In genomic region chr17:45857977-45858708, GRCh38 we compare ENCODE assay signal across 11 cellular contexts. TPM values are rescaled to one million over a fixed set of nuclear protein-coding genes. Genes with fewer than 3 reads are reported as not detected.
A peak's percentile ranks its signal among the peaks of the same experiment; 100 is the strongest.
DNase-seq lines count a peak whose midpoint lies in the region; ATAC-seq and TF ChIP-seq lines count a peak whose summit lies in the region.
"Had no signal": no experiment of that assay in that cellular context is flagged by ENCODE, and none has a peak within 500 bp of the region (broad histone marks: within the 10 kb centered on the region; RNA-seq: fewer than 3 reads in every experiment).

No MANE protein-coding gene starts in this region.

- H3K27me3 ChIP-seq in HCT116 (ENCODE audit: insufficient read depth, low read length), result peaks cover 19% of the 10 kb centered on the region

- RAD21 ChIA-PET in HCT116 (lab: Charles Lee; ENCODE audit: low non-redundant PET in 1 of 2, low total read pairs in 2 of 2, uncharacterized antibody in 2 of 2, unreplicated experiment in 2 of 2), result no interaction called here

- no peaks in the 10 kb centered on the region for H3K9me3 ChIP-seq in HCT116 (ENCODE audit: control insufficient read depth in 1 of 2, insufficient read depth in 1 of 2, low read depth in 1 of 2, low read length in 2 of 2)
- H3K9me3 ChIP-seq: prostate gland had no signal

- BruUV-seq in HCT116 (replicated peaks; lab: Mats Ljungman, UMichigan), result no TSS peak

- no peak overlapping the region for H3K9ac ChIP-seq in HCT116 (ENCODE audit: low read length)

- intact Hi-C loops in HCT116 (cut with micrococcal nuclease), result loop anchor here (10.0 kb wide), 1 partner anchor 643 kb away; no protein-coding TSS in a partner anchor

- no peak for TF ChIP-seq CTCF in HCT116 (IDR thresholded peaks at IDR 0.05 in 2 of 3, conservative IDR thresholded peaks at IDR 0.05 in 1 of 3; ENCODE audit: borderline replicate concordance in 1 of 3, insufficient read depth in 1 of 3, low read depth in 2 of 3, low read length in 2 of 3)

- ATAC-seq in HCT116 (peak; percentile 52), GM18868 (IDR thresholded peaks at IDR 0.05; ENCODE audit: unreplicated experiment) (no peak), HG03025 (IDR thresholded peaks at IDR 0.05; ENCODE audit: low FRiP score, unreplicated experiment) (no peak)

- H3K9me2 ChIP-seq in HCT116 (ENCODE audit: insufficient read depth), result no peaks in the 10 kb centered on the region

- H4K20me1 ChIP-seq in HCT116 (ENCODE audit: insufficient read depth), result no peaks in the 10 kb centered on the region

- no peak overlapping the region for H2AFZ ChIP-seq in HCT116 (ENCODE audit: low read depth, low read length, poor library complexity, severe bottlenecking)

- TF ChIP-seq POLR2A in HCT116 (IDR thresholded peaks at IDR 0.05; ENCODE audit: borderline replicate concordance, extremely low read depth, insufficient read depth, insufficient read length), result no peak

- H3K79me2 ChIP-seq in HCT116 (ENCODE audit: insufficient read depth, low read length), result no peaks in the 10 kb centered on the region

- POLR2A ChIA-PET in HCT116 (lab: Charles Lee), result no interaction called here

- DNase-seq in HCT116 (ENCODE audit: low read depth, low spot score), result no peak
- peak; percentile 36 for DNase-seq in RPMI8226
- DNase-seq in fibroblast of peridontal ligament (ENCODE audit: extremely low read depth), result peak; percentile 5
- peak; percentile 16 for DNase-seq in pons (ENCODE audit: low spot score)
- DNase-seq in CD1c-positive myeloid dendritic cell (ENCODE audit: extremely low spot score), result no peak
- DNase-seq: activated CD8-positive, alpha-beta memory T cell treated with anti-CD3 and anti-CD28 coated beads, Interleukin-2, amount 50 U/mL, for 48 hours; GF-D8; NCI-H2171 had no signal

- no peak overlapping the region for H3K4me3 ChIP-seq in HCT116 (replicated peaks in 1 of 2; ENCODE audit: low read depth in 1 of 2, low read length in 2 of 2)
- H3K4me3 ChIP-seq: prostate gland had no signal

- H3K27ac ChIP-seq in HCT116 (ENCODE audit: low read depth, low read length), result no peak overlapping the region
- H3K27ac ChIP-seq: prostate gland had no signal

- H3K36me3 ChIP-seq in HCT116 (ENCODE audit: control insufficient read depth in 1 of 2, insufficient read depth in 2 of 2, low read length in 2 of 2), result no peaks in the 10 kb centered on the region
- H3K36me3 ChIP-seq: prostate gland had no signal

- no peaks in the 10 kb centered on the region for H3K4me1 ChIP-seq in HCT116 (ENCODE audit: control insufficient read depth in 1 of 2, insufficient read depth in 2 of 2, low read length in 2 of 2)
- H3K4me1 ChIP-seq: prostate gland had no signal

- CTCF ChIA-PET in HCT116 (lab: Charles Lee), result interaction anchor here (1.3 kb wide), 1 partner anchor 218 kb away, joined by 4 read pairs; no protein-coding TSS in a partner anchor

- no peak for TF ChIP-seq RAD21 in HCT116 (IDR thresholded peaks at IDR 0.05; ENCODE audit: low read depth)

- no peak overlapping the region for H3K4me2 ChIP-seq in HCT116 (ENCODE audit: low read length)

TF ChIP-seq in HCT116, 20 proteins besides CTCF, POLR2A, EP300 and RAD21:
- no peak for TF ChIP-seq JUND (IDR thresholded peaks at IDR 0.05)
- TF ChIP-seq SP1 (IDR thresholded peaks at IDR 0.05; ENCODE audit: low read depth), result no peak
- TF ChIP-seq ATF3 (IDR thresholded peaks at IDR 0.05), result no peak
- TF ChIP-seq, protein P1, sequence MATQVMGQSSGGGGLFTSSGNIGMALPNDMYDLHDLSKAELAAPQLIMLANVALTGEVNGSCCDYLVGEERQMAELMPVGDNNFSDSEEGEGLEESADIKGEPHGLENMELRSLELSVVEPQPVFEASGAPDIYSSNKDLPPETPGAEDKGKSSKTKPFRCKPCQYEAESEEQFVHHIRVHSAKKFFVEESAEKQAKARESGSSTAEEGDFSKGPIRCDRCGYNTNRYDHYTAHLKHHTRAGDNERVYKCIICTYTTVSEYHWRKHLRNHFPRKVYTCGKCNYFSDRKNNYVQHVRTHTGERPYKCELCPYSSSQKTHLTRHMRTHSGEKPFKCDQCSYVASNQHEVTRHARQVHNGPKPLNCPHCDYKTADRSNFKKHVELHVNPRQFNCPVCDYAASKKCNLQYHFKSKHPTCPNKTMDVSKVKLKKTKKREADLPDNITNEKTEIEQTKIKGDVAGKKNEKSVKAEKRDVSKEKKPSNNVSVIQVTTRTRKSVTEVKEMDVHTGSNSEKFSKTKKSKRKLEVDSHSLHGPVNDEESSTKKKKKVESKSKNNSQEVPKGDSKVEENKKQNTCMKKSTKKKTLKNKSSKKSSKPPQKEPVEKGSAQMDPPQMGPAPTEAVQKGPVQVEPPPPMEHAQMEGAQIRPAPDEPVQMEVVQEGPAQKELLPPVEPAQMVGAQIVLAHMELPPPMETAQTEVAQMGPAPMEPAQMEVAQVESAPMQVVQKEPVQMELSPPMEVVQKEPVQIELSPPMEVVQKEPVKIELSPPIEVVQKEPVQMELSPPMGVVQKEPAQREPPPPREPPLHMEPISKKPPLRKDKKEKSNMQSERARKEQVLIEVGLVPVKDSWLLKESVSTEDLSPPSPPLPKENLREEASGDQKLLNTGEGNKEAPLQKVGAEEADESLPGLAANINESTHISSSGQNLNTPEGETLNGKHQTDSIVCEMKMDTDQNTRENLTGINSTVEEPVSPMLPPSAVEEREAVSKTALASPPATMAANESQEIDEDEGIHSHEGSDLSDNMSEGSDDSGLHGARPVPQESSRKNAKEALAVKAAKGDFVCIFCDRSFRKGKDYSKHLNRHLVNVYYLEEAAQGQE (IDR thresholded peaks at IDR 0.05; ENCODE audit: low read depth), result peak; percentile 99
- no peak for TF ChIP-seq YY1 (IDR thresholded peaks at IDR 0.05; ENCODE audit: extremely low read depth, insufficient replicate concordance, low read depth, low read length)
- TF ChIP-seq SIN3A (IDR thresholded peaks at IDR 0.05; ENCODE audit: low read depth), result 0 out of 2 replicates have a peak, but pooled peaks have one; percentile 25
- TF ChIP-seq ZNF274 (IDR thresholded peaks at IDR 0.05; ENCODE audit: low read depth, low read length), result no peak
- no peak for TF ChIP-seq EGR1 (IDR thresholded peaks at IDR 0.05; ENCODE audit: low read depth)
- TF ChIP-seq EZH2phosphoT487 (IDR thresholded peaks at IDR 0.05; ENCODE audit: borderline replicate concordance), result no peak
- no peak for TF ChIP-seq ZFX (IDR thresholded peaks at IDR 0.05)
- TF ChIP-seq CBX3 (IDR thresholded peaks at IDR 0.05; ENCODE audit: low read depth), result peak; percentile 35; the same call in 1 of the 2 replicates
- no peak for TF ChIP-seq ZBTB33 (IDR thresholded peaks at IDR 0.05; ENCODE audit: extremely low read depth, insufficient replicate concordance, low read length)
- no peak for TF ChIP-seq FOSL1 (IDR thresholded peaks at IDR 0.05; ENCODE audit: low read depth)
- no peak for TF ChIP-seq EZH2 (IDR thresholded peaks at IDR 0.05)
- TF ChIP-seq, protein P2, sequence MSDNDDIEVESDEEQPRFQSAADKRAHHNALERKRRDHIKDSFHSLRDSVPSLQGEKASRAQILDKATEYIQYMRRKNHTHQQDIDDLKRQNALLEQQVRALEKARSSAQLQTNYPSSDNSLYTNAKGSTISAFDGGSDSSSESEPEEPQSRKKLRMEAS (IDR thresholded peaks at IDR 0.05), result peak; percentile 23; the same call in 1 of the 2 replicates

RNA-seq across cellular contexts. Expression of gene SPPL2C, which starts 13.5 kb away (rescaled TPM):
- not detected for total RNA-seq in HCT116 (2021; ENCODE audit: unreplicated experiment)
- not detected in 2 replicates for polyA plus RNA-seq in HCT116 (2012)

RNA-seq across cellular contexts. Expression of gene MAPT, which starts 36.2 kb away (rescaled TPM):
- total RNA-seq in HCT116 (2021; ENCODE audit: unreplicated experiment), result 37.5 TPM
- polyA plus RNA-seq in HCT116 (2012), result 29.7 and 31.5 TPM in 2 replicates

Comparison
In these comparisons a context has a peak if more than half of its experiments do, and no peak if none do; other contexts are left out.
1. DNase-seq: peak in RPMI8226 (single experiment), fibroblast of peridontal ligament (single experiment) and pons (single experiment); none in HCT116 (single experiment) and CD1c-positive myeloid dendritic cell (single experiment).